In genomic region chr2:238338710-238339394, GRCh38 we compare ENCODE assay signal across 34 cellular contexts. TPM values are rescaled to one million over a fixed set of nuclear protein-coding genes. Genes with fewer than 3 reads are reported as not detected.
DNase-seq lines count a peak whose midpoint lies in the region; ATAC-seq and TF ChIP-seq lines count a peak whose summit lies in the region.
"Had no signal": no experiment of that assay in that cellular context is flagged by ENCODE, and none has a peak within 500 bp of the region (broad histone marks: within the 10 kb centered on the region; RNA-seq: fewer than 3 reads in every experiment).

No MANE protein-coding gene starts in this region.

- H3K27me3 ChIP-seq in psoas muscle (ENCODE audit: insufficient read depth in 3 of 3, low read length in 2 of 3) = no peaks in the 10 kb centered on the region
- no peaks in the 10 kb centered on the region for H3K27me3 ChIP-seq in smooth muscle cell (ENCODE audit: low read depth)
- H3K27me3 ChIP-seq: esophagus muscularis mucosa, heart right ventricle, pancreas, right atrium auricular region, vagina had no signal

- no peak overlapping the region for H2AFZ ChIP-seq in smooth muscle cell (ENCODE audit: low read depth)
- H2AFZ ChIP-seq: PC-9 had no signal

- TF ChIP-seq CTCF in HEK293 (tag by site-specific recombination; IDR thresholded peaks at IDR 0.05) = no peak
- no peak for TF ChIP-seq CTCF in psoas muscle (IDR thresholded peaks at IDR 0.05)
- no peak for TF ChIP-seq CTCF in smooth muscle cell (IDR thresholded peaks at IDR 0.05; ENCODE audit: borderline replicate concordance, insufficient read depth, poor library complexity, severe bottlenecking)

- H3K27me3 Mint-ChIP-seq in T-helper 17 cell = no peaks in the 10 kb centered on the region
- H3K27me3 Mint-ChIP-seq: stimulated activated naive CD8-positive, alpha-beta T cell treated with anti-CD3 and anti-CD28 coated beads, Interleukin-15, Interleukin-2, amounts not matched to agents 100 ng/mL and 50 ng/mL, for 24 hours had no signal

- intact Hi-C loops in psoas muscle (cut with DNase I) = loop anchor here in 1 of 2 donors (2.0 to 5.0 kb wide), 2 partner anchors 30 to 77 kb away; no protein-coding TSS in a partner anchor

- H3F3A ChIP-seq in smooth muscle cell (ENCODE audit: low read depth) = no peaks in the 10 kb centered on the region

- peaks cover 49% of the 10 kb centered on the region for H4K20me1 ChIP-seq in smooth muscle cell (ENCODE audit: low read depth)

- H3K27ac ChIP-seq in HEK293 (ENCODE audit: extremely low read depth, low read depth, low read length) = no peak overlapping the region
- peak overlapping the region; percentile 65 for H3K27ac ChIP-seq in psoas muscle
- no peak overlapping the region for H3K27ac ChIP-seq in smooth muscle cell (ENCODE audit: low read depth)
- H3K27ac ChIP-seq: esophagus muscularis mucosa, heart right ventricle, pancreas, PC-9, right atrium auricular region, thoracic aorta, vagina, WERI-Rb-1 had no signal

- POLR2A ChIA-PET in HEK293 (lab: Yijun Ruan, JAX) = no interaction called here

- H3K4me2 ChIP-seq in smooth muscle cell = no peak overlapping the region
- H3K4me2 ChIP-seq: PC-9 had no signal

- ATAC-seq in T-helper 17 cell = no peak
- peak in 3 of 4 donors; percentile 57 to 73 (median 63) for ATAC-seq in psoas muscle
- ATAC-seq in GM21717 (IDR thresholded peaks at IDR 0.05; ENCODE audit: unreplicated experiment) = no peak
- ATAC-seq in GM19455 (IDR thresholded peaks at IDR 0.05; ENCODE audit: unreplicated experiment) = no peak
- ATAC-seq: activated T-cell treated with anti-CD3 and anti-CD28 coated beads, Interleukin-2, amount 50 U/mL, for 72 hours had no signal

- peaks cover 0 to 49% of the 10 kb centered on the region in 2 experiments; a peak in 2 of 3 replicates for H3K36me3 ChIP-seq in HEK293 (ENCODE audit: control insufficient read depth in 2 of 2, insufficient read depth in 1 of 2, low read length in 2 of 2)
- H3K36me3 ChIP-seq in psoas muscle (ENCODE audit: insufficient read depth in 1 of 2, low read depth in 1 of 2) = peaks cover 4 to 17% of the 10 kb centered on the region in 2 donors
- no peaks in the 10 kb centered on the region for H3K36me3 ChIP-seq in smooth muscle cell (ENCODE audit: low read depth)
- H3K36me3 ChIP-seq: vagina had no signal

- H3K4me3 Mint-ChIP-seq in T-helper 17 cell = no peak overlapping the region
- H3K4me3 Mint-ChIP-seq: activated T-cell treated with anti-CD3 and anti-CD28 coated beads, Interleukin-2, amount 50 U/mL, for 72 hours; nephron progenitor cell; stimulated activated naive CD8-positive, alpha-beta T cell treated with anti-CD3 and anti-CD28 coated beads, Interleukin-15, Interleukin-2, amounts not matched to agents 100 ng/mL and 50 ng/mL, for 24 hours had no signal

- H3K9me3 ChIP-seq in HEK293 (ENCODE audit: control insufficient read depth, insufficient read depth, low read depth, low read length) (no peaks in the 10 kb centered on the region), T-helper 17 cell (ENCODE audit: control insufficient read depth, low read length, poor library complexity, severe bottlenecking) (no peaks in the 10 kb centered on the region), psoas muscle (no peaks in the 10 kb centered on the region), smooth muscle cell (replicated peaks; ENCODE audit: low read depth) (no peaks in the 10 kb centered on the region)
- H3K9me3 ChIP-seq: esophagus muscularis mucosa, heart right ventricle, pancreas, right atrium auricular region, thoracic aorta, vagina had no signal

- H3K27ac Mint-ChIP-seq in T-helper 17 cell = peak overlapping the region; percentile 49
- H3K27ac Mint-ChIP-seq: activated T-cell treated with anti-CD3 and anti-CD28 coated beads, Interleukin-2, amount 50 U/mL, for 72 hours; nephron progenitor cell; stimulated activated naive CD8-positive, alpha-beta T cell treated with anti-CD3 and anti-CD28 coated beads, Interleukin-15, Interleukin-2, amounts not matched to agents 100 ng/mL and 50 ng/mL, for 24 hours had no signal

- H3K4me1 Mint-ChIP-seq in T-helper 17 cell = peaks cover 16% of the 10 kb centered on the region

- H3K4me3 ChIP-seq in HEK293 (ENCODE audit: low read depth, low read length) = no peak overlapping the region
- H3K4me3 ChIP-seq in psoas muscle = no peak overlapping the region
- H3K4me3 ChIP-seq in smooth muscle cell = no peak overlapping the region
- H3K4me3 ChIP-seq: esophagus muscularis mucosa, heart right ventricle, pancreas, PC-9, right atrium auricular region, thoracic aorta, vagina had no signal

- no peak overlapping the region for H3K9ac ChIP-seq in smooth muscle cell (ENCODE audit: low read depth)

- H3K4me1 ChIP-seq in HEK293 (ENCODE audit: control insufficient read depth, insufficient read depth, low read length) (no peaks in the 10 kb centered on the region), psoas muscle (peaks cover 31% of the 10 kb centered on the region), smooth muscle cell (ENCODE audit: low read depth) (no peaks in the 10 kb centered on the region)
- H3K4me1 ChIP-seq: pancreas, vagina had no signal

- DNase-seq in T-helper 17 cell (no peak), iPS-NIHi11 (ENCODE audit: low spot score) (peak; percentile 64), psoas muscle (no peak), smooth muscle cell (lab: John Stamatoyannopoulos, UW; ENCODE audit: unreplicated experiment) (no peak)
- DNase-seq: activated CD4-positive, alpha-beta T cell treated with anti-CD3 and anti-CD28 coated beads, Interleukin-2, amount 50 U/mL, for 1 hour; activated naive CD4-positive, alpha-beta T cell; activated T-cell treated with anti-CD3 and anti-CD28 coated beads, Interleukin-2, amount 50 U/mL, for 72 hours; central memory CD4-positive, alpha-beta T cell; cortex of kidney; DMS 273 treated with DMSO at 0.1 percent for 48 hours; EL; foreskin fibroblast; HCEC 1CT; heart right ventricle; left cardiac atrium; NCI-H1930; NCI-H345; NCI-H69; nephron progenitor cell; pancreas; SHP77 treated with DMSO at 0.1 percent for 48 hours; stimulated activated CD4-positive, alpha-beta T cell treated with anti-CD3 and anti-CD28 coated beads, Interleukin-1b, Interleukin-23, amount 100 ng/mL, for 48 hours; SW 1271; T1000; WERI-Rb-1 had no signal

- peaks cover 2% of the 10 kb centered on the region for H3K36me3 Mint-ChIP-seq in T-helper 17 cell (ENCODE audit: low read depth)

- CTCF ChIA-PET in HEK293 (lab: Yijun Ruan, JAX) = interaction anchor here (0.8 to 1.6 kb wide), 3 partner anchors 17 to 121 kb away, joined by 3 to 4 read pairs (median 3); no protein-coding TSS in a partner anchor

- H3K79me2 ChIP-seq in smooth muscle cell (ENCODE audit: low read depth) = no peaks in the 10 kb centered on the region

- 49 to 81% (median 52%) methylated on average over 15 of the region's 15 CpGs for WGBS in psoas muscle, 3 donors
- 89% methylated on average over 15 of the region's 15 CpGs for WGBS in smooth muscle cell (ENCODE audit: low lambda C conversion rate)

TF ChIP-seq in HEK293, 187 proteins besides CTCF, POLR2A, EP300 and RAD21 (continues in another document):
- TF ChIP-seq ZNF600 (tag by site-specific recombination; IDR thresholded peaks at IDR 0.05) (0 out of 2 replicates have a peak, but pooled peaks have one; percentile 35), ZFP41 (tag by site-specific recombination; IDR thresholded peaks at IDR 0.05; ENCODE audit: borderline replicate concordance) (no peak), ZNF18 (tag by site-specific recombination; IDR thresholded peaks at IDR 0.05) (no peak), PRDM4 (tag by site-specific recombination; IDR thresholded peaks at IDR 0.05) (no peak)

RNA-seq across cellular contexts. Expression of gene TRAF3IP1, which starts 18.5 kb away (rescaled TPM):
- total RNA-seq in T-helper 17 cell (1 to 10 TPM; 8.9 to 9.3 TPM), psoas muscle (10 to 100 TPM; 14.9 to 24.7 (median 18.4) TPM), smooth muscle cell (4.4 and 5.3 TPM in 2 replicates)
- polyA plus RNA-seq in psoas muscle (10 to 100 TPM in 1 of 3 donors, 1 to 10 TPM in 2; 2.9 to 30.9 (median 6.9) TPM), smooth muscle cell (7.5 and 10.2 TPM in 2 replicates)

RNA-seq across cellular contexts. Expression of gene PER2, which starts 50.4 kb away (rescaled TPM):
- 10 to 100 TPM; 40.7 to 40.8 TPM for total RNA-seq in T-helper 17 cell
- total RNA-seq in psoas muscle = 10 to 100 TPM in 3 of 4 donors, 1 to 10 TPM in 1; 7.8 to 20.7 (median 13.1) TPM
- 1 to 10 TPM; 1.9 to 2.5 (median 2.4) TPM for polyA plus RNA-seq in psoas muscle
- 5.0 and 9.7 TPM in 2 replicates for total RNA-seq in smooth muscle cell
- polyA plus RNA-seq in smooth muscle cell = 3.5 and 7.9 TPM in 2 replicates

Comparison
In these comparisons a context has a peak if more than half of its experiments do, and no peak if none do; other contexts are left out.
1. ATAC-seq: peak in psoas muscle (3 of 4); none in T-helper 17 cell (single experiment), GM21717 (single experiment) and GM19455 (single experiment).